Comparison of ENCODE assay signal across 8 cellular contexts in the genomic region with DNA sequence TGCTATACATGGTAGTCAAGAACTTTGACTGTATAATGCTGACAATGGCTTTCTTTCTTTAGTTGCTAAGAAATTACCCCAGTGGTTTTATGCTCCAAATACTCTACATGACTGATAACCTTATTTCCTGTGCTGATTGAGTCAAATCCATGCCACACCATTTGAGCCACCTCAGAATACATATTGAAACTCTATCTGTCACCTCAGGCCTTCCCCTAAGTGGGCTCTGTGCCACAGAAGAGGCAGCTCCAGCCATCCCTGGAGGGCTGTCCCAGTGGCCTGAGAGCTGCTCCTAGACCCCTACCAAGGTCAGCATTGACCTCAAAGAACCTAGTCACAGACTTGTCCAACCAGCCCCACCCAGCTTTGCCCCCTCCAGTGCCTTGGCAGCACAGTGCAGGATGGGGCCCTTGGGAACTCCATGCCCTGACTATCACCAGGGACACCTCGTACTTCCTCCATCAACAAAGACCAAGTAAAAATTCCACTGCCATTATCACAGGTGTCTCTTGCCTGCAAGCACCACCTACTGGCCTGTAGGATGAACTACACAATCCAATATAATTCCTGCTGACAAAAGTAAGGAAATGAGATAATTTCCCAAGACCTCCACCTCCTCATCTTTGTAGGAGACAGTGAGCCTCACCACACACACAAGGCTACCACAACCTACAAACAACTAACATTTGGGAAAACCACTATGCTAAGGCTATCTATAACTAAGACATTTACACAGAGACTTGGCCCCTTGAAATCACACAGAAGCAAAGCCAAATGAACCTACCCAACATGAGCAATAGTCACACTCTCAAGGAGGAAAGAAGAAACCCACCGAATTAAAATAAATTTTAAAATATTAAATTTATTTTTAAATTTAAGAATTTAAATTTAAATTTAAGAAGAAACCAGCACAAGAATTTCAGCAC.
DNase-seq lines count a peak whose midpoint lies in the region; ATAC-seq and TF ChIP-seq lines count a peak whose summit lies in the region.

No MANE protein-coding gene starts in this region.

- TF ChIP-seq POLR2A in testis (IDR thresholded peaks at IDR 0.05) (no peak), sigmoid colon (IDR thresholded peaks at IDR 0.05) (no peak)

- no peak overlapping the region for H3K27ac ChIP-seq in 22Rv1
- H3K27ac ChIP-seq in testis: no peak overlapping the region
- H3K27ac ChIP-seq in sigmoid colon: no peak overlapping the region

- H3K9me3 ChIP-seq in testis: no peaks in the 10 kb centered on the region
- H3K9me3 ChIP-seq in sigmoid colon: peaks cover 0 to 19% (median 7%) of the 10 kb centered on the region in 4 donors

- TF ChIP-seq EP300 in sigmoid colon (IDR thresholded peaks at IDR 0.05): no peak

- intact Hi-C loops in testis (cut with DNase I; ENCODE audit: low total_unique reads): no loop called here
- intact Hi-C loops in sigmoid colon (cut with DNase I): no loop called here

- H3K36me3 ChIP-seq in testis (ENCODE audit: low read depth, missing control alignments) (no peaks in the 10 kb centered on the region), sigmoid colon (no peaks in the 10 kb centered on the region)

- WGBS in testis, 2 donors: 44 to 49% methylated on average over 2 of the region's 2 CpGs
- 59 to 63% methylated on average over 2 of the region's 2 CpGs for WGBS in sigmoid colon, 2 donors

- H3K4me1 ChIP-seq in testis: no peaks in the 10 kb centered on the region
- no peaks in the 10 kb centered on the region for H3K4me1 ChIP-seq in sigmoid colon

- H3K27me3 ChIP-seq in testis: no peaks in the 10 kb centered on the region
- H3K27me3 ChIP-seq in sigmoid colon: no peaks in the 10 kb centered on the region

- DNase-seq in NCI-H226 (peak; percentile 6), epithelial cell of esophagus (ENCODE audit: low read depth) (peak; percentile 50), testis (no peak), NCI-H1417 treated with DMSO at 0.1 percent for 48 hours (lab: John Stamatoyannopoulos, UW) (no peak), sigmoid colon (no peak)

- peak; percentile 85 for TF ChIP-seq CTCF in 22Rv1 (IDR thresholded peaks at IDR 0.05)
- peak; percentile 76 for TF ChIP-seq CTCF in epithelial cell of esophagus (IDR thresholded peaks at IDR 0.05; ENCODE audit: insufficient read depth, low read depth, low read length, missing control alignments)
- TF ChIP-seq CTCF in testis (IDR thresholded peaks at IDR 0.05): peak in 2 of 3 experiments; percentile 35 to 56
- TF ChIP-seq CTCF in sigmoid colon (IDR thresholded peaks at IDR 0.05): no peak

- H3K4me3 ChIP-seq in epithelial cell of esophagus (ENCODE audit: low read length) (no peak overlapping the region), testis (no peak overlapping the region), sigmoid colon (no peak overlapping the region)

- ATAC-seq in GM18498 (IDR thresholded peaks at IDR 0.05; ENCODE audit: unreplicated experiment) (peak; percentile 76), HG02642 (IDR thresholded peaks at IDR 0.05; ENCODE audit: poor library complexity, unreplicated experiment) (peak; percentile 74)

Comparison
In these comparisons a context has a peak if more than half of its experiments do, and no peak if none do; other contexts are left out.
1. CTCF ChIP-seq: peak in 22Rv1 (single experiment), epithelial cell of esophagus (single experiment) and testis (2 of 3); none in sigmoid colon (0 of 4).
2. DNase-seq: peak in NCI-H226 (single experiment) and epithelial cell of esophagus (single experiment); none in testis (single experiment), NCI-H1417 treated with DMSO at 0.1 percent for 48 hours (single experiment) and sigmoid colon (single experiment).